In the genomic region with DNA sequence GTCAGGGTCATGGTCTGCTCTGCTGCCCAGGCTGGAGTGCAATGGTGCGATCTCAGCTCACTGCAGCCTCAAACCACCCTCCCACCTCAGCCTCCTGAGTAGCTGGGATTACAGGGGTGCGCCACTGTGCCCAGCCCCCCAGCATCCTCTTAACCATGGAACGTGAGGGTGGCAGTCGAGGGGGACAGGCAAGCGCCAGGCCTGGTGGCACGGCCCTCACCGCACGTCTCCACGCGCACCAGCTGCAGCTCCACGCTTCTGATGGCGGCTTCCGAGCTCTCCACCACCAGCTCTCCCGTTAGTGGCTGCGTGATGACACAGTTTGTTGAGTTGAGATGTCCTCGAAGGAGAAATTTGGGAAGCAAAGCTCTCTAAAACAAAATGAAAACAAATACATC, we compare ENCODE assay signal across 23 cellular contexts.
"Had no signal": no experiment of that assay in that cellular context is flagged by ENCODE, and none has a peak within 500 bp of the region (broad histone marks: within the 10 kb centered on the region; RNA-seq: fewer than 3 reads in every experiment).

No MANE protein-coding gene starts in this region.

- H3K27ac Mint-ChIP-seq: activated CD4-positive, alpha-beta memory T cell treated with anti-CD3 and anti-CD28 coated beads for 36 hours; activated T-cell treated with anti-CD3 and anti-CD28 coated beads, Interleukin-2, amount 50 U/mL, for 72 hours; stimulated activated effector memory CD8-positive, alpha-beta T cell treated with anti-CD3 and anti-CD28 coated beads, Interleukin-12 subunit alpha, Interleukin-12 subunit beta, amount 100 ng/mL, for 72 hours; T-cell had no signal

- DNase-seq: activated CD4-positive, alpha-beta memory T cell treated with anti-CD3 and anti-CD28 coated beads for 36 hours; activated CD8-positive, alpha-beta memory T cell treated with anti-CD3 and anti-CD28 coated beads, Interleukin-2, amount 50 U/mL, for 4 hours; activated gamma-delta T cell; activated T-cell treated with anti-CD3 and anti-CD28 coated beads, Interleukin-2, amount 50 U/mL, for 72 hours; aorta; cortex of kidney; gastrocnemius medialis; heart left ventricle; kidney glomerular epithelial cell; left ventricle myocardium inferior; mammary epithelial cell; midbrain; SIG-M5; stimulated activated CD4-positive, alpha-beta T cell treated with anti-CD3 and anti-CD28 coated beads, Interleukin-4, amount 100 ng/mL, for 24 hours; stomach; T-cell had no signal

- H3K4me3 Mint-ChIP-seq: activated CD4-positive, alpha-beta memory T cell treated with anti-CD3 and anti-CD28 coated beads for 36 hours; activated T-cell treated with anti-CD3 and anti-CD28 coated beads, Interleukin-2, amount 50 U/mL, for 72 hours; central memory CD8-positive, alpha-beta T cell; stimulated activated effector memory CD8-positive, alpha-beta T cell treated with anti-CD3 and anti-CD28 coated beads, Interleukin-12 subunit alpha, Interleukin-12 subunit beta, amount 100 ng/mL, for 72 hours; T-cell had no signal

- H3K4me3 ChIP-seq: gastrocnemius medialis, heart left ventricle, left ventricle myocardium inferior, smooth muscle cell, stomach, upper lobe of left lung had no signal

- ATAC-seq: activated T-cell treated with anti-CD3 and anti-CD28 coated beads, Interleukin-2, amount 50 U/mL, for 72 hours; gastrocnemius medialis; SK-N-SH treated with all-trans-retinoic acid at 6 μM for 48 hours; stimulated activated effector memory CD8-positive, alpha-beta T cell treated with anti-CD3 and anti-CD28 coated beads, Interleukin-12 subunit alpha, Interleukin-12 subunit beta, amount 100 ng/mL, for 72 hours; T-cell had no signal

- H3K9me3 Mint-ChIP-seq: activated CD4-positive, alpha-beta memory T cell treated with anti-CD3 and anti-CD28 coated beads for 36 hours; activated T-cell treated with anti-CD3 and anti-CD28 coated beads, Interleukin-2, amount 50 U/mL, for 72 hours; central memory CD8-positive, alpha-beta T cell; stimulated activated effector memory CD8-positive, alpha-beta T cell treated with anti-CD3 and anti-CD28 coated beads, Interleukin-12 subunit alpha, Interleukin-12 subunit beta, amount 100 ng/mL, for 72 hours; T-cell had no signal

- H3K27me3 Mint-ChIP-seq: activated CD4-positive, alpha-beta memory T cell treated with anti-CD3 and anti-CD28 coated beads for 36 hours; central memory CD8-positive, alpha-beta T cell; T-cell had no signal

- H3K27ac ChIP-seq: gastrocnemius medialis, heart left ventricle, left ventricle myocardium inferior, neutrophil, parathyroid adenoma, stomach, upper lobe of left lung had no signal
